Comparison of ENCODE assay signal across 8 cellular contexts in genomic region chr10:44978570-44979280, GRCh38. TPM values are rescaled to one million over a fixed set of nuclear protein-coding genes. Genes with fewer than 3 reads are reported as not detected.
DNase-seq lines count a peak whose midpoint lies in the region; TF ChIP-seq lines count a peak whose summit lies in the region.

TSS of gene DEPP1 (minus strand) at chr10:44978809. CDS start at chr10:44978030, 779 bp downstream.

- intact Hi-C loops in activated T-helper 2 cell treated with anti-CD3 and anti-CD28 coated beads, Interferon-gamma antibody, Interleukin-2, Interleukin-4, amounts not matched to agents 10 μg/mL and 5 μg/mL and 100 μg/mL, durations not matched to agents 14 hours and 24 hours and 36 hours (cut with micrococcal nuclease), result no loop called here

- peaks cover 79% of the 10 kb centered on the region for H3K4me1 ChIP-seq in osteoblast (ENCODE audit: insufficient read depth, low read length)

- peak within 1 kb of the TSS; percentile 8 for H3K27ac Mint-ChIP-seq in activated T-helper 2 cell treated with anti-CD3 and anti-CD28 coated beads, Interferon-gamma antibody, Interleukin-2, Interleukin-4, amounts not matched to agents 10 μg/mL and 5 μg/mL and 100 μg/mL, durations not matched to agents 14 hours and 24 hours and 36 hours
- peak within 1 kb of the TSS; percentile 99 for H3K27ac Mint-ChIP-seq in glutamatergic neuron (ENCODE audit: unreplicated experiment)

- H3K27ac ChIP-seq in osteoblast (ENCODE audit: low read depth, low read length), result peak within 1 kb of the TSS; percentile 71

- no peaks in the 10 kb centered on the region for H3K36me3 ChIP-seq in osteoblast (ENCODE audit: insufficient read depth, low read length)

- H3K9me3 Mint-ChIP-seq in activated T-helper 2 cell treated with anti-CD3 and anti-CD28 coated beads, Interferon-gamma antibody, Interleukin-2, Interleukin-4, amounts not matched to agents 10 μg/mL and 5 μg/mL and 100 μg/mL, durations not matched to agents 14 hours and 24 hours and 36 hours, result no peaks in the 10 kb centered on the region
- H3K9me3 Mint-ChIP-seq in glutamatergic neuron (ENCODE audit: unreplicated experiment), result peaks cover 25% of the 10 kb centered on the region

- no peaks in the 10 kb centered on the region for H3K27me3 ChIP-seq in osteoblast (ENCODE audit: insufficient read depth, low read length)

- DNase-seq in AG10803 (ENCODE audit: low read depth) (peak; percentile 92), NCI-H2029 treated with DMSO at 0.1 percent for 48 hours (lab: John Stamatoyannopoulos, UW) (peak; percentile 51), glutamatergic neuron (peak; percentile 92), osteoblast (ENCODE audit: insufficient read length, low spot score, missing footprints) (peak; percentile 94), GM19240 (ENCODE audit: insufficient read length, low spot score) (no peak), superior temporal gyrus (ENCODE audit: extremely low spot score) (no peak)
- DNase-seq in activated T-helper 2 cell treated with anti-CD3 and anti-CD28 coated beads, Interferon-gamma antibody, Interleukin-2, Interleukin-4, amounts not matched to agents 10 μg/mL and 5 μg/mL and 100 μg/mL, durations not matched to agents 14 hours and 24 hours and 36 hours (ENCODE audit: low spot score), result no peak

- H3K4me1 Mint-ChIP-seq in activated T-helper 2 cell treated with anti-CD3 and anti-CD28 coated beads, Interferon-gamma antibody, Interleukin-2, Interleukin-4, amounts not matched to agents 10 μg/mL and 5 μg/mL and 100 μg/mL, durations not matched to agents 14 hours and 24 hours and 36 hours (ENCODE audit: low read depth), result peaks cover 25% of the 10 kb centered on the region
- H3K4me1 Mint-ChIP-seq in glutamatergic neuron (ENCODE audit: low read depth, unreplicated experiment), result peaks cover 53% of the 10 kb centered on the region

- peak within 1 kb of the TSS; percentile 73 for H2AFZ ChIP-seq in osteoblast (ENCODE audit: low read length)

- no peaks in the 10 kb centered on the region for H4K20me1 ChIP-seq in osteoblast (ENCODE audit: insufficient read depth, low read length)

- no peaks in the 10 kb centered on the region for H3K27me3 Mint-ChIP-seq in activated T-helper 2 cell treated with anti-CD3 and anti-CD28 coated beads, Interferon-gamma antibody, Interleukin-2, Interleukin-4, amounts not matched to agents 10 μg/mL and 5 μg/mL and 100 μg/mL, durations not matched to agents 14 hours and 24 hours and 36 hours (ENCODE audit: low read depth)
- peaks cover 18% of the 10 kb centered on the region for H3K27me3 Mint-ChIP-seq in glutamatergic neuron (ENCODE audit: unreplicated experiment)

- H3K9me3 ChIP-seq in osteoblast (ENCODE audit: low read depth, low read length), result no peaks in the 10 kb centered on the region

- peaks cover 18% of the 10 kb centered on the region for H3K79me2 ChIP-seq in osteoblast (ENCODE audit: insufficient read depth, low read length)

- no peaks in the 10 kb centered on the region for H3K36me3 Mint-ChIP-seq in activated T-helper 2 cell treated with anti-CD3 and anti-CD28 coated beads, Interferon-gamma antibody, Interleukin-2, Interleukin-4, amounts not matched to agents 10 μg/mL and 5 μg/mL and 100 μg/mL, durations not matched to agents 14 hours and 24 hours and 36 hours (ENCODE audit: low read depth)
- H3K36me3 Mint-ChIP-seq in glutamatergic neuron (ENCODE audit: unreplicated experiment), result no peaks in the 10 kb centered on the region

- peak within 1 kb of the TSS; percentile 47 for H3K4me3 Mint-ChIP-seq in activated T-helper 2 cell treated with anti-CD3 and anti-CD28 coated beads, Interferon-gamma antibody, Interleukin-2, Interleukin-4, amounts not matched to agents 10 μg/mL and 5 μg/mL and 100 μg/mL, durations not matched to agents 14 hours and 24 hours and 36 hours (ENCODE audit: low read depth)
- peak within 1 kb of the TSS; percentile 92 for H3K4me3 Mint-ChIP-seq in glutamatergic neuron (ENCODE audit: unreplicated experiment)

- TF ChIP-seq CTCF in AG10803 (conservative IDR thresholded peaks at IDR 0.05; ENCODE audit: low read length) (peak; percentile 27), glutamatergic neuron (IDR thresholded peaks at IDR 0.05; ENCODE audit: partially characterized antibody, unreplicated experiment) (peak; percentile 9), osteoblast (IDR thresholded peaks at IDR 0.05; ENCODE audit: extremely low read depth, low read depth, low read length) (no peak)

- TF ChIP-seq POLR2A in GM19193 (IDR thresholded peaks at IDR 0.05; ENCODE audit: extremely low read depth, insufficient read depth, insufficient read length), result peak; percentile 89

- peak within 1 kb of the TSS; percentile 79 for H3K4me3 ChIP-seq in AG10803 (ENCODE audit: low read length)
- peak within 1 kb of the TSS; percentile 75 for H3K4me3 ChIP-seq in osteoblast (ENCODE audit: insufficient read depth, low read length)

- H3K4me2 ChIP-seq in osteoblast (ENCODE audit: insufficient read depth, low read length), result peak within 1 kb of the TSS; percentile 92

RNA-seq across cellular contexts. Expression of gene DEPP1, which starts in this region (rescaled TPM):
- 0.64 and 1.5 TPM in 2 replicates for total RNA-seq in activated T-helper 2 cell treated with anti-CD3 and anti-CD28 coated beads, Interferon-gamma antibody, Interleukin-2, Interleukin-4, amounts not matched to agents 10 μg/mL and 5 μg/mL and 100 μg/mL, durations not matched to agents 14 hours and 24 hours and 36 hours
- total RNA-seq in glutamatergic neuron (ENCODE audit: unreplicated experiment), result 13.6 TPM
- total RNA-seq in osteoblast, result 43.6 and 87.6 TPM in 2 replicates

Comparison
In these comparisons a context has a peak if more than half of its experiments do, and no peak if none do; other contexts are left out.
1. DNase-seq: peak in AG10803 (single experiment), NCI-H2029 treated with DMSO at 0.1 percent for 48 hours (single experiment), glutamatergic neuron (single experiment) and osteoblast (single experiment); none in activated T-helper 2 cell treated with anti-CD3 and anti-CD28 coated beads, Interferon-gamma antibody, Interleukin-2, Interleukin-4, amounts not matched to agents 10 μg/mL and 5 μg/mL and 100 μg/mL, durations not matched to agents 14 hours and 24 hours and 36 hours (single experiment), GM19240 (single experiment) and superior temporal gyrus (single experiment).